In genomic region chr14:19330678-19331077, GRCh38 we compare ENCODE assay signal across 2 cellular contexts.
DNase-seq lines count a peak whose midpoint lies in the region; ATAC-seq, FAIRE-seq and TF ChIP-seq lines count a peak whose summit lies in the region.
"Not testable (repeated sequence)": the region's sequence is repeated elsewhere in the genome, so short reads cannot be mapped to it uniquely, and the experiment has no call there.

No MANE protein-coding gene starts in this region.

- not testable (repeated sequence) for FAIRE-seq in K562 (lab: Jason Lieb, UNC); HepG2 (lab: Jason Lieb, UNC)

- intact Hi-C loops in K562 (cut with micrococcal nuclease); HepG2 (cut with micrococcal nuclease; ENCODE audit: unreplicated experiment): not testable (repeated sequence)

- not testable (repeated sequence) for H3K27me3 ChIP-seq in K562 (ENCODE audit: control insufficient read depth in 2 of 2, insufficient read depth in 2 of 2, low read length in 2 of 2); HepG2 (ENCODE audit: control insufficient read depth in 1 of 2, insufficient read depth in 2 of 2, low read length in 2 of 2)

- not testable (repeated sequence) for H3K4me1 ChIP-seq in K562 (replicated peaks in 1 of 2; ENCODE audit: control insufficient read depth in 2 of 2, insufficient read depth in 2 of 2, low read length in 2 of 2); HepG2 (ENCODE audit: insufficient read depth, low read length)

- WGBS in K562 (ENCODE audit: insufficient coverage, low coverage, missing lambda C conversion rate) = no CpG with 5 or more reads among the region's 3 CpGs
- no CpG with 5 or more reads among the region's 3 CpGs for WGBS in HepG2 (ENCODE audit: low lambda C conversion rate)

- not testable (repeated sequence) for H3K9me1 ChIP-seq in K562 (ENCODE audit: control insufficient read depth, insufficient read depth, low read length)

- not testable (repeated sequence) for H3K4me2 ChIP-seq in K562 (ENCODE audit: insufficient read depth, low read length); HepG2 (ENCODE audit: low read depth, low read length)

- peak; percentile 29; the same call in 1 of the 3 replicates for ATAC-seq in K562
- peak; percentile 97 for ATAC-seq in HepG2

- POLR2A ChIA-PET in K562 (lab: Yijun Ruan, JAX); HepG2 (lab: Yijun Ruan, JAX): not testable (repeated sequence)

- H3K9me3 ChIP-seq in K562 (replicated peaks; ENCODE audit: control insufficient read depth, insufficient read depth, low read depth, low read length); HepG2 (ENCODE audit: low read length): not testable (repeated sequence)

- not testable (repeated sequence) for BruUV-seq in K562 (replicated peaks; lab: Mats Ljungman, UMichigan); HepG2 (replicated peaks; lab: Mats Ljungman, UMichigan)

- not testable (repeated sequence) for H4K20me1 ChIP-seq in K562 (replicated peaks; ENCODE audit: control insufficient read depth, insufficient read depth, low read length); HepG2 (ENCODE audit: insufficient read depth, low read length)

- in situ Hi-C loops in K562 (cut with MboI); HepG2 (cut with HindIII; ENCODE audit: extremely low pct_ligation_motif_present, low pct_unique_long_range_greater_than_20kb): not testable (repeated sequence)

- not testable (repeated sequence) for H3K27ac ChIP-seq in K562 (ENCODE audit: extremely low read depth, low read depth, low read length); HepG2 (ENCODE audit: extremely low read length, insufficient read depth, low read length)

- not testable (repeated sequence) for DNase-seq in K562 (ENCODE audit: extremely low read depth in 1 of 4, low spot score in 3 of 4); HepG2 (ENCODE audit: low spot score)

- not testable (repeated sequence) for H3K4me3 ChIP-seq in K562; HepG2 (replicated peaks in 1 of 3; ENCODE audit: insufficient read depth in 1 of 3, low read depth in 2 of 3, low read length in 3 of 3)

- CTCF ChIA-PET in K562 (lab: Yijun Ruan, JAX; ENCODE audit: low intra/inter-chr PET ratio); HepG2 (lab: Yijun Ruan, JAX; ENCODE audit: low intra/inter-chr PET ratio, low total read pairs): not testable (repeated sequence)

- not testable (repeated sequence) for TF ChIP-seq RAD21 in K562 (CRISPR knock-in tag; conservative IDR thresholded peaks at IDR 0.05 in 1 of 2, IDR thresholded peaks at IDR 0.05 in 1 of 2); HepG2 (CRISPR knock-in tag; IDR thresholded peaks at IDR 0.05)

- H3K36me3 ChIP-seq in K562 (ENCODE audit: control insufficient read depth, insufficient read depth, low read length); HepG2 (replicated peaks in 1 of 2; ENCODE audit: control insufficient read depth in 1 of 2, insufficient read depth in 2 of 2, low read length in 2 of 2): not testable (repeated sequence)

- H3K9ac ChIP-seq in K562 (ENCODE audit: insufficient read depth in 1 of 2, low read depth in 2 of 2, low read length in 2 of 2); HepG2 (ENCODE audit: insufficient read depth, low read depth, low read length): not testable (repeated sequence)

- not testable (repeated sequence) for H2AFZ ChIP-seq in K562 (ENCODE audit: low read depth, low read length); HepG2 (ENCODE audit: low read length)

- H3K79me2 ChIP-seq in K562 (ENCODE audit: control insufficient read depth, insufficient read depth, low read length); HepG2 (ENCODE audit: insufficient read depth, low read length): not testable (repeated sequence)

- not testable (repeated sequence) for TF ChIP-seq EP300 in K562 (IDR thresholded peaks at IDR 0.05; ENCODE audit: low read length); HepG2 (IDR thresholded peaks at IDR 0.05; ENCODE audit: low read depth in 2 of 2, low read length in 2 of 2); HepG2 (CRISPR knock-in tag; IDR thresholded peaks at IDR 0.05; ENCODE audit: borderline replicate concordance)

- TF ChIP-seq CTCF in K562 (IDR thresholded peaks at IDR 0.05 in 2 of 3, conservative IDR thresholded peaks at IDR 0.05 in 1 of 3; ENCODE audit: insufficient read depth in 2 of 3, low read depth in 1 of 3, low read length in 3 of 3); HepG2 (CRISPR knock-in tag; IDR thresholded peaks at IDR 0.05): not testable (repeated sequence)

- not testable (repeated sequence) for TF ChIP-seq POLR2A in K562 (conservative IDR thresholded peaks at IDR 0.05); HepG2 (IDR thresholded peaks at IDR 0.05; ENCODE audit: insufficient read depth in 1 of 2, low read depth in 2 of 2, low read length in 2 of 2)
